Comparison of ENCODE assay signal across 19 cellular contexts in genomic region chr5:157352756-157353340, GRCh38.
DNase-seq lines count a peak whose midpoint lies in the region; ATAC-seq lines count a peak whose summit lies in the region.
"Had no signal": no experiment of that assay in that cellular context is flagged by ENCODE, and none has a peak within 500 bp of the region (broad histone marks: within the 10 kb centered on the region; RNA-seq: fewer than 3 reads in every experiment).

No MANE protein-coding gene starts in this region.

- no peaks in the 10 kb centered on the region for H3K9me3 Mint-ChIP-seq in T-helper 1 cell treated with Interleukin-12 subunit alpha and Interleukin-12 subunit beta and Interleukin-4 antibody, amounts not matched to agents 30 μg/mL and 1 μg/mL, for 36 hours
- H3K9me3 Mint-ChIP-seq: type B pancreatic cell had no signal

- peaks cover 29% of the 10 kb centered on the region for H3K4me1 Mint-ChIP-seq in T-helper 1 cell treated with Interleukin-12 subunit alpha and Interleukin-12 subunit beta and Interleukin-4 antibody, amounts not matched to agents 30 μg/mL and 1 μg/mL, for 36 hours (ENCODE audit: low read depth)

- ATAC-seq in GM18907 (IDR thresholded peaks at IDR 0.05; ENCODE audit: unreplicated experiment) (no peak), GM18502 (IDR thresholded peaks at IDR 0.05; ENCODE audit: poor library complexity, unreplicated experiment) (no peak)
- ATAC-seq: body of pancreas had no signal

- no peak overlapping the region for H3K4me3 Mint-ChIP-seq in T-helper 1 cell treated with Interleukin-12 subunit alpha and Interleukin-12 subunit beta and Interleukin-4 antibody, amounts not matched to agents 30 μg/mL and 1 μg/mL, for 36 hours
- H3K4me3 Mint-ChIP-seq: type B pancreatic cell had no signal

- no peaks in the 10 kb centered on the region for H3K27me3 Mint-ChIP-seq in T-helper 1 cell treated with Interleukin-12 subunit alpha and Interleukin-12 subunit beta and Interleukin-4 antibody, amounts not matched to agents 30 μg/mL and 1 μg/mL, for 36 hours (ENCODE audit: low read depth)
- H3K27me3 Mint-ChIP-seq: type B pancreatic cell had no signal

- H3K36me3 Mint-ChIP-seq in T-helper 1 cell treated with Interleukin-12 subunit alpha and Interleukin-12 subunit beta and Interleukin-4 antibody, amounts not matched to agents 30 μg/mL and 1 μg/mL, for 36 hours (ENCODE audit: low read depth) = peaks cover 55% of the 10 kb centered on the region

- no peak for DNase-seq in T-helper 1 cell
- peak; percentile 25 for DNase-seq in stimulated activated naive CD4-positive, alpha-beta T cell treated with Interleukin-2 at 50 U/mL for 16 hours (lab: John Stamatoyannopoulos, UW)
- no peak for DNase-seq in stimulated activated naive CD4-positive, alpha-beta T cell (lab: John Stamatoyannopoulos, UW)
- peak; percentile 40 to 44 (median 42) for DNase-seq in stimulated activated CD4-positive, alpha-beta T cell treated with anti-CD3 and anti-CD28 coated beads, Interleukin-12 subunit alpha, Interleukin-12 subunit beta, amount 100 ng/mL, for 48 hours (ENCODE audit: low read depth in 2 of 3, low spot score in 1 of 3)
- DNase-seq in middle frontal gyrus (ENCODE audit: extremely low spot score, low spot score) = no peak
- DNase-seq: body of pancreas; colonic mucosa; DMS153; GM23248; hippocampal formation; midbrain; NCI-H1436; NK-92 treated with Interleukin-12 subunit alpha and Interleukin-12 subunit beta, amount 100 ng/mL, for 24 hours; right cardiac atrium; SW 1271 had no signal

- peak overlapping the region; percentile 14 for H3K27ac Mint-ChIP-seq in T-helper 1 cell treated with Interleukin-12 subunit alpha and Interleukin-12 subunit beta and Interleukin-4 antibody, amounts not matched to agents 30 μg/mL and 1 μg/mL, for 36 hours
- H3K27ac Mint-ChIP-seq: type B pancreatic cell had no signal

Comparison
In these comparisons a context has a peak if more than half of its experiments do, and no peak if none do; other contexts are left out.
1. DNase-seq: peak in stimulated activated naive CD4-positive, alpha-beta T cell treated with Interleukin-2 at 50 U/mL for 16 hours (single experiment) and stimulated activated CD4-positive, alpha-beta T cell treated with anti-CD3 and anti-CD28 coated beads, Interleukin-12 subunit alpha, Interleukin-12 subunit beta, amount 100 ng/mL, for 48 hours (3 of 3); none in T-helper 1 cell (0 of 5), stimulated activated naive CD4-positive, alpha-beta T cell (0 of 6) and middle frontal gyrus (single experiment).